ENCODE assay signal across 7 cellular contexts in genomic region chr3:115658032-115658336, GRCh38. TPM values are rescaled to one million over a fixed set of nuclear protein-coding genes. Genes with fewer than 3 reads are reported as not detected.
DNase-seq lines count a peak whose midpoint lies in the region; ATAC-seq and TF ChIP-seq lines count a peak whose summit lies in the region.

No MANE protein-coding gene starts in this region.

- no peaks in the 10 kb centered on the region for H3K9me3 Mint-ChIP-seq in activated T-helper 17 cell treated with anti-CD3 and anti-CD28 coated beads, Interleukin-2, amount 50 U/mL, for 72 hours
- no peaks in the 10 kb centered on the region for H3K9me3 Mint-ChIP-seq in stimulated activated naive CD8-positive, alpha-beta T cell treated with anti-CD3 and anti-CD28 coated beads, Interleukin-15, amount 100 ng/mL, for 72 hours

- H3K36me3 Mint-ChIP-seq in activated T-helper 17 cell treated with anti-CD3 and anti-CD28 coated beads, Interleukin-2, amount 50 U/mL, for 72 hours (ENCODE audit: low read depth): no peaks in the 10 kb centered on the region

- peak overlapping the region; percentile 86 for H3K4me3 Mint-ChIP-seq in activated T-helper 17 cell treated with anti-CD3 and anti-CD28 coated beads, Interleukin-2, amount 50 U/mL, for 72 hours
- peak overlapping the region; percentile 99 for H3K4me3 Mint-ChIP-seq in stimulated activated naive CD8-positive, alpha-beta T cell treated with anti-CD3 and anti-CD28 coated beads, Interleukin-15, amount 100 ng/mL, for 72 hours

- peak overlapping the region; percentile 51 for H3K4me3 ChIP-seq in iPS-18c (ENCODE audit: insufficient read depth, low read depth, low read length)

- ATAC-seq in HG02938 (IDR thresholded peaks at IDR 0.05; ENCODE audit: unreplicated experiment): peak; percentile 1
- ATAC-seq in activated T-helper 17 cell treated with anti-CD3 and anti-CD28 coated beads, Interleukin-2, amount 50 U/mL, for 72 hours (replicated peaks): no peak
- ATAC-seq in stimulated activated naive CD8-positive, alpha-beta T cell treated with anti-CD3 and anti-CD28 coated beads, Interleukin-15, amount 100 ng/mL, for 72 hours: no peak
- ATAC-seq in omental fat pad (ENCODE audit: low FRiP score): no peak

- peak overlapping the region; percentile 94 for H3K27ac Mint-ChIP-seq in activated T-helper 17 cell treated with anti-CD3 and anti-CD28 coated beads, Interleukin-2, amount 50 U/mL, for 72 hours
- H3K27ac Mint-ChIP-seq in stimulated activated naive CD8-positive, alpha-beta T cell treated with anti-CD3 and anti-CD28 coated beads, Interleukin-15, amount 100 ng/mL, for 72 hours: peak overlapping the region; percentile 100

- peaks cover 17% of the 10 kb centered on the region for H3K4me1 Mint-ChIP-seq in activated T-helper 17 cell treated with anti-CD3 and anti-CD28 coated beads, Interleukin-2, amount 50 U/mL, for 72 hours
- H3K4me1 Mint-ChIP-seq in stimulated activated naive CD8-positive, alpha-beta T cell treated with anti-CD3 and anti-CD28 coated beads, Interleukin-15, amount 100 ng/mL, for 72 hours: peaks cover 78% of the 10 kb centered on the region

- TF ChIP-seq CTCF in omental fat pad (IDR thresholded peaks at IDR 0.05): no peak

- no peaks in the 10 kb centered on the region for H3K27me3 Mint-ChIP-seq in activated T-helper 17 cell treated with anti-CD3 and anti-CD28 coated beads, Interleukin-2, amount 50 U/mL, for 72 hours
- H3K27me3 Mint-ChIP-seq in stimulated activated naive CD8-positive, alpha-beta T cell treated with anti-CD3 and anti-CD28 coated beads, Interleukin-15, amount 100 ng/mL, for 72 hours: no peaks in the 10 kb centered on the region

- DNase-seq in stimulated activated naive CD8-positive, alpha-beta T cell treated with anti-CD3 and anti-CD28 coated beads, Interleukin-15, amount 100 ng/mL, for 72 hours: no peak
- no peak for DNase-seq in NCI-H187 treated with DMSO at 0.1 percent for 48 hours (lab: John Stamatoyannopoulos, UW)
- no peak for DNase-seq in NCI-H82 treated with DMSO at 0.1 percent for 48 hours (lab: John Stamatoyannopoulos, UW; ENCODE audit: unreplicated experiment)
- DNase-seq in omental fat pad (ENCODE audit: low spot score): no peak

- no peaks in the 10 kb centered on the region for H3K9me3 ChIP-seq in iPS-18c (ENCODE audit: control insufficient read depth, insufficient read depth, low read length)

RNA-seq across cellular contexts. Expression of gene GAP43, which starts 34.7 kb away (rescaled TPM):
- not detected for total RNA-seq in activated T-helper 17 cell treated with anti-CD3 and anti-CD28 coated beads, Interleukin-2, amount 50 U/mL, for 72 hours
- total RNA-seq in omental fat pad: under 1 TPM in 1 of 4 donors, not detected in 3; 0.36 TPM
